In the genomic region with DNA sequence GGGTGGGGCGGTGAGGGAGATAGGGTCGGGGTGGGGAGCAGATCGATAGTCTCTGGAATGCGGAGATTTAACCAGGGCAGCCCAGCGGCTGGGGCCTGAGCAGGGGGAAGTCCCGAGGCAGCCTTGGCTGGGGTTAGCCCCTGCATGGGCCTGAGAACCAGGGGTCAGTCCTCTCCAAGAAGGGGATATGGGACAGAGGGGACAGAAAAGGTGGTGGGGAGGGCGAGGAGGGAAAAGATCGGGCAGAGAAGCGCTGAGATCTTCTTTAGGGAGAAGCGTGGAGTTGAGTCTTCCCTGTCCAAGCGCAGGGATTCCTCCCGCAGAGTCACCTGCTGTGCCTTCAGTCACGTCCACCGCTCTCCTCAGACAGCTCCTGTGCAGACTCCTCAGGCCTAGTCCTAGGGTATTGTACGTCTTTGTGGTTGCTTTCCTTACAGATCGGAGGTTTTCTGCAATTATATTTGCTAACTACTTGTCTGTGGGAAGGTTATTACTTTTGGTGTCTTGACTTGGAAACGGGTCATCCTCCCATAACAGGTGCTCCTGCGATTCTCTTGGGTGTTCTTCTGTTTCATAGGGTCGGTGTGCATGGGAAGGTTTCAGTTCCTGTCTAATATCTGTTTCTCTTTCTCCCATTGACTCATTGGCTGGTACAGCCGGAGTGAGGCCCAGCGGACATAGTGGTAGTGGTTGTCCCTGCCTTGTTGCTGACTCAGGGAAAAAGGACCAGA, we compare ENCODE assay signal across 8 cellular contexts. TPM values are rescaled to one million over a fixed set of nuclear protein-coding genes. Genes with fewer than 3 reads are reported as not detected.
DNase-seq lines count a peak whose midpoint lies in the region; ATAC-seq and TF ChIP-seq lines count a peak whose summit lies in the region.

No MANE protein-coding gene starts in this region.

- no peak for TF ChIP-seq CTCF in upper lobe of right lung (IDR thresholded peaks at IDR 0.05)

- ATAC-seq in GM18498 (IDR thresholded peaks at IDR 0.05; ENCODE audit: unreplicated experiment) = peak; percentile 71
- peak; percentile 45 for ATAC-seq in GM21447 (IDR thresholded peaks at IDR 0.05; ENCODE audit: unreplicated experiment)
- peak; percentile 14 to 33 for ATAC-seq in left cardiac atrium
- peak; percentile 31 for ATAC-seq in upper lobe of right lung

- H3K9ac ChIP-seq in HUES64 (ENCODE audit: low read depth, low read length) = 0 out of 2 replicates have a peak overlapping the region, but pooled peaks have one; percentile 8

- WGBS in HUES64 = 54% methylated on average over 20 of the region's 21 CpGs

- H3K4me1 ChIP-seq in HUES64 (ENCODE audit: insufficient read depth, low read length) = peaks cover 6% of the 10 kb centered on the region; the same call in 1 of the 2 replicates
- H3K4me1 ChIP-seq in upper lobe of right lung = peaks cover 5% of the 10 kb centered on the region

- no peaks in the 10 kb centered on the region for H3K9me3 ChIP-seq in HUES64 (ENCODE audit: insufficient read depth, low read depth, low read length)
- H3K9me3 ChIP-seq in upper lobe of right lung = no peaks in the 10 kb centered on the region

- peak overlapping the region; percentile 38; the same call in 1 of the 2 replicates for H3K4me3 ChIP-seq in HUES64 (ENCODE audit: low read length)
- peak overlapping the region; percentile 48 for H3K4me3 ChIP-seq in upper lobe of right lung

- intact Hi-C loops in left cardiac atrium (cut with DNase I) (no loop called here), upper lobe of right lung (cut with DNase I) (no loop called here)

- H3K36me3 ChIP-seq in HUES64 (ENCODE audit: insufficient read depth, low read length) = no peaks in the 10 kb centered on the region
- no peaks in the 10 kb centered on the region for H3K36me3 ChIP-seq in upper lobe of right lung

- H3K27ac ChIP-seq in HUES64 (ENCODE audit: low read depth, low read length) (no peak overlapping the region), upper lobe of right lung (peak overlapping the region; percentile 63)

- DNase-seq in left cardiac atrium = no peak
- no peak for DNase-seq in upper lobe of right lung
- DNase-seq in inferior parietal cortex (ENCODE audit: extremely low spot score) = no peak
- DNase-seq in COR-L47 (lab: John Stamatoyannopoulos, UW) = no peak
- DNase-seq in OCI-M2 (lab: John Stamatoyannopoulos, UW; ENCODE audit: unreplicated experiment) = no peak

- H3K27me3 ChIP-seq in HUES64 (ENCODE audit: insufficient read depth, low read length) = peaks cover 12% of the 10 kb centered on the region
- peaks cover 16% of the 10 kb centered on the region for H3K27me3 ChIP-seq in upper lobe of right lung

RNA-seq across cellular contexts. Expression of gene CD300A, which starts 1.0 kb away (rescaled TPM):
- not detected for polyA plus RNA-seq in HUES64 (2013, experiment 1 of 2)
- polyA plus RNA-seq in HUES64 (2013, experiment 2 of 2) = not detected
- total RNA-seq in left cardiac atrium = 1 to 10 TPM; 2.9 to 5.7 TPM
- 17.5 TPM for total RNA-seq in upper lobe of right lung

RNA-seq across cellular contexts. Expression of gene GPRC5C, which starts 35.5 kb away (rescaled TPM):
- 10.9 TPM for polyA plus RNA-seq in HUES64 (2013, experiment 1 of 2)
- polyA plus RNA-seq in HUES64 (2013, experiment 2 of 2) = 18.4 TPM
- total RNA-seq in left cardiac atrium (10 to 100 TPM; 24.2 to 25.9 TPM), upper lobe of right lung (48.6 TPM)
